In the genomic region with DNA sequence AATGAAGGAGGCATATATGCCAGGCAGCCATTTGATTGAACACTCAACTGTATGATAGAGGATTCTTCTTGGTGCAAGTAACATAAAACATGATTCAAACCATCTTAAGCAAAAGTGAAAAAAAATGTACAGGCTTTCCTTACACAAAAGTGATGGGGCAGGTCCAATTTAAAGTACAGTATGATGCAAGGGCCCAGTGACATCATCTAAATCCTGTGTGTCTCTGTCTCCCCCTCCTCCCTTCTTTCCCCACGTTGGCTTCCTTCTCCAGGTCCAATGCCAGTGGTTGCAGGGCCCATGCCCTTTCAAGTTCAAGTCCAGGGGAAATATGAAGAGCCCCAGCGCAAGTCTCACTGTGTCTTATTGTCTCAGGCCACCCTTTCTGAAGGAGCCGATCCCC, we compare ENCODE assay signal across 16 cellular contexts.
DNase-seq lines count a peak whose midpoint lies in the region; ATAC-seq and TF ChIP-seq lines count a peak whose summit lies in the region.
"Had no signal": no experiment of that assay in that cellular context is flagged by ENCODE, and none has a peak within 500 bp of the region (broad histone marks: within the 10 kb centered on the region; RNA-seq: fewer than 3 reads in every experiment).

No MANE protein-coding gene starts in this region.

- no peaks in the 10 kb centered on the region for H3K4me1 ChIP-seq in breast epithelium
- no peaks in the 10 kb centered on the region for H3K4me1 ChIP-seq in adipocyte (ENCODE audit: control insufficient read depth, insufficient read depth, low read length)

- H3K27ac ChIP-seq in breast epithelium = no peak overlapping the region
- H3K27ac ChIP-seq: 22Rv1; BLaER1 treated with 17β-estradiol and CSF1 and Interleukin-3, amounts not matched to agents 10 nM and 100 nM had no signal

- no peaks in the 10 kb centered on the region for H3K27me3 Mint-ChIP-seq in MCF 10A (ENCODE audit: insufficient read depth, unreplicated experiment)
- H3K27me3 Mint-ChIP-seq: B cell; CD8-positive, alpha-beta memory T cell had no signal

- H3K9me3 ChIP-seq in breast epithelium (no peaks in the 10 kb centered on the region), adipocyte (ENCODE audit: control insufficient read depth, low read length) (no peaks in the 10 kb centered on the region)
- H3K9me3 ChIP-seq: BLaER1 treated with 17β-estradiol and CSF1 and Interleukin-3, amounts not matched to agents 10 nM and 100 nM had no signal

- no peak overlapping the region for H3K9ac ChIP-seq in adipocyte (ENCODE audit: low read length)
- H3K9ac ChIP-seq: BLaER1 treated with 17β-estradiol and CSF1 and Interleukin-3, amounts not matched to agents 10 nM and 100 nM had no signal

- H3K9me3 Mint-ChIP-seq in MCF 10A (ENCODE audit: unreplicated experiment) = peaks cover 7% of the 10 kb centered on the region
- H3K9me3 Mint-ChIP-seq in stimulated activated effector memory CD8-positive, alpha-beta T cell treated with anti-CD3 and anti-CD28 coated beads, Interleukin-12 subunit alpha, Interleukin-12 subunit beta, amount 100 ng/mL, for 72 hours = no peaks in the 10 kb centered on the region
- H3K9me3 Mint-ChIP-seq: CD8-positive, alpha-beta memory T cell had no signal

- no peak overlapping the region for H3K4me3 Mint-ChIP-seq in MCF 10A (ENCODE audit: unreplicated experiment)
- H3K4me3 Mint-ChIP-seq in stimulated activated effector memory CD8-positive, alpha-beta T cell treated with anti-CD3 and anti-CD28 coated beads, Interleukin-12 subunit alpha, Interleukin-12 subunit beta, amount 100 ng/mL, for 72 hours = no peak overlapping the region
- H3K4me3 Mint-ChIP-seq: B cell; CD8-positive, alpha-beta memory T cell had no signal

- POLR2A ChIA-PET in MCF 10A (lab: Yijun Ruan, JAX) = interaction anchor here (0.6 kb wide), 1 partner anchor 16 kb away, joined by 3 read pairs; no protein-coding TSS in a partner anchor

- no TSS peak for BruUV-seq in MCF 10A (replicated peaks; lab: Mats Ljungman, UMichigan)

- CTCF ChIA-PET in MCF 10A (lab: Yijun Ruan, JAX) = interaction anchor here (0.7 kb wide), 1 partner anchor 637 kb away, joined by 4 read pairs; no protein-coding TSS in a partner anchor

- peaks cover 15% of the 10 kb centered on the region for H3K4me1 Mint-ChIP-seq in MCF 10A (ENCODE audit: insufficient read depth, unreplicated experiment)
- H3K4me1 Mint-ChIP-seq in stimulated activated effector memory CD8-positive, alpha-beta T cell treated with anti-CD3 and anti-CD28 coated beads, Interleukin-12 subunit alpha, Interleukin-12 subunit beta, amount 100 ng/mL, for 72 hours = peaks cover 13% of the 10 kb centered on the region
- H3K4me1 Mint-ChIP-seq: CD8-positive, alpha-beta memory T cell had no signal

- no peak for TF ChIP-seq POLR2A in breast epithelium (IDR thresholded peaks at IDR 0.05)

- no peak for TF ChIP-seq CTCF in MCF 10A (IDR thresholded peaks at IDR 0.05; ENCODE audit: unreplicated experiment)
- TF ChIP-seq CTCF in breast epithelium (IDR thresholded peaks at IDR 0.05) = no peak
- TF ChIP-seq CTCF in fibroblast of the aortic adventitia (IDR thresholded peaks at IDR 0.05; ENCODE audit: insufficient read depth, low read length) = no peak

- H3K36me3 ChIP-seq in breast epithelium (no peaks in the 10 kb centered on the region), adipocyte (ENCODE audit: control insufficient read depth, insufficient read depth, low read length, severe bottlenecking) (no peaks in the 10 kb centered on the region)
- H3K36me3 ChIP-seq: BLaER1 treated with 17β-estradiol and CSF1 and Interleukin-3, amounts not matched to agents 10 nM and 100 nM had no signal

- no peak for ATAC-seq in stimulated activated effector memory CD8-positive, alpha-beta T cell treated with anti-CD3 and anti-CD28 coated beads, Interleukin-12 subunit alpha, Interleukin-12 subunit beta, amount 100 ng/mL, for 72 hours
- ATAC-seq: HCT116 had no signal

- no peak overlapping the region for H3K27ac Mint-ChIP-seq in MCF 10A (ENCODE audit: low read depth, unreplicated experiment)
- peak overlapping the region; percentile 7 for H3K27ac Mint-ChIP-seq in stimulated activated effector memory CD8-positive, alpha-beta T cell treated with anti-CD3 and anti-CD28 coated beads, Interleukin-12 subunit alpha, Interleukin-12 subunit beta, amount 100 ng/mL, for 72 hours
- H3K27ac Mint-ChIP-seq: B cell; CD8-positive, alpha-beta memory T cell had no signal

- H3K4me3 ChIP-seq in breast epithelium (no peak overlapping the region), adipocyte (ENCODE audit: low read length) (no peak overlapping the region), fibroblast of the aortic adventitia (ENCODE audit: low read depth, low read length) (no peak overlapping the region)
- H3K4me3 ChIP-seq: BLaER1 treated with 17β-estradiol and CSF1 and Interleukin-3, amounts not matched to agents 10 nM and 100 nM had no signal

- intact Hi-C loops in MCF 10A (cut with micrococcal nuclease) = no loop called here
- intact Hi-C loops in breast epithelium (cut with DNase I; ENCODE audit: low total_unique reads) = no loop called here

- H3K27me3 ChIP-seq in breast epithelium = no peaks in the 10 kb centered on the region
- peaks cover 17% of the 10 kb centered on the region for H3K27me3 ChIP-seq in adipocyte (replicated peaks; ENCODE audit: control insufficient read depth, insufficient read depth, low read length)
- H3K27me3 ChIP-seq: BLaER1 treated with 17β-estradiol and CSF1 and Interleukin-3, amounts not matched to agents 10 nM and 100 nM had no signal

- DNase-seq in MCF 10A (ENCODE audit: unreplicated experiment) (peak; percentile 13), breast epithelium (ENCODE audit: low spot score in 2 of 2) (no peak), adipocyte (ENCODE audit: low read depth) (peak; percentile 14), fibroblast of the aortic adventitia (ENCODE audit: low read depth) (peak; percentile 9), activated T-cell treated with anti-CD3 and anti-CD28 coated beads for 4 hours (no peak), iPS-NIHi11 (ENCODE audit: low spot score) (no peak), occipital lobe (lab: John Stamatoyannopoulos, UW) (no peak)
- DNase-seq in stimulated activated effector memory CD8-positive, alpha-beta T cell treated with anti-CD3 and anti-CD28 coated beads, Interleukin-12 subunit alpha, Interleukin-12 subunit beta, amount 100 ng/mL, for 72 hours (ENCODE audit: low spot score in 2 of 2) = no peak
- DNase-seq: CD8-positive, alpha-beta memory T cell; COR-L47; GOT3; H7 had no signal

- H3K36me3 Mint-ChIP-seq in MCF 10A (ENCODE audit: insufficient read depth, unreplicated experiment) = no peaks in the 10 kb centered on the region
- no peaks in the 10 kb centered on the region for H3K36me3 Mint-ChIP-seq in stimulated activated effector memory CD8-positive, alpha-beta T cell treated with anti-CD3 and anti-CD28 coated beads, Interleukin-12 subunit alpha, Interleukin-12 subunit beta, amount 100 ng/mL, for 72 hours
- H3K36me3 Mint-ChIP-seq: CD8-positive, alpha-beta memory T cell had no signal

Comparison
In these comparisons a context has a peak if more than half of its experiments do, and no peak if none do; other contexts are left out.
1. DNase-seq: peak in MCF 10A (single experiment), adipocyte (single experiment) and fibroblast of the aortic adventitia (single experiment); none in breast epithelium (0 of 2), stimulated activated effector memory CD8-positive, alpha-beta T cell treated with anti-CD3 and anti-CD28 coated beads, Interleukin-12 subunit alpha, Interleukin-12 subunit beta, amount 100 ng/mL, for 72 hours (0 of 2), activated T-cell treated with anti-CD3 and anti-CD28 coated beads for 4 hours (single experiment), iPS-NIHi11 (single experiment) and occipital lobe (single experiment).